ENCODE assay signal across 28 cellular contexts in genomic region chr2:186972281-186972970, GRCh38.
"Had no signal": no experiment of that assay in that cellular context is flagged by ENCODE, and none has a peak within 500 bp of the region (broad histone marks: within the 10 kb centered on the region; RNA-seq: fewer than 3 reads in every experiment).

No MANE protein-coding gene starts in this region.

- H3K4me3 ChIP-seq: left ventricle myocardium inferior, lung, mucosa of descending colon, neural progenitor cell, ovary, right atrium auricular region, right lobe of liver, skin epidermis, stomach, testis, thyroid gland, transverse colon, upper lobe of right lung had no signal

- H3K27ac ChIP-seq: left ventricle myocardium inferior, neural progenitor cell, neutrophil, ovary, right atrium auricular region, right lobe of liver, skin epidermis, stomach, testis, thyroid gland, transverse colon, upper lobe of right lung had no signal

- H3K36me3 ChIP-seq: left ventricle myocardium inferior, neural progenitor cell, neutrophil, ovary, right atrium auricular region, right lobe of liver, stomach, thyroid gland, transverse colon, upper lobe of right lung had no signal

- DNase-seq: hippocampal formation; immature natural killer cell; kidney; left colon; left ventricle myocardium inferior; mesendoderm; midbrain; mucosa of descending colon; naive thymus-derived CD8-positive, alpha-beta T cell; occipital lobe; ovary; right lobe of liver; stimulated activated CD4-positive, alpha-beta T cell treated with anti-CD3 and anti-CD28 coated beads, Interleukin-12 subunit alpha, Interleukin-12 subunit beta, amount 100 ng/mL, for 4 hours; stimulated activated CD4-positive, alpha-beta T cell treated with anti-CD3 and anti-CD28 coated beads, Interleukin-15, amount 100 ng/mL, for 24 hours; stimulated activated CD4-positive, alpha-beta T cell treated with anti-CD3 and anti-CD28 coated beads, Interleukin-2, amount 100 ng/mL, for 24 hours; stimulated activated CD4-positive, alpha-beta T cell treated with anti-CD3 and anti-CD28 coated beads, Interleukin-4, amount 100 ng/mL, for 1 hour; stimulated activated naive B cell treated with anti-CD40 and anti-IgM and Interleukin-4, amounts not matched to agents 10 μg/mL and 1 μg/mL and 100 μg/mL, for 72 hours; stimulated activated naive CD8-positive, alpha-beta T cell treated with anti-CD3 and anti-CD28 coated beads, Interleukin-15, Interleukin-2, amounts not matched to agents 100 U/mL and 50 U/mL, for 24 hours; stomach; testis; thyroid gland; transverse colon; upper lobe of right lung had no signal

- H3K27me3 ChIP-seq: neural progenitor cell, neutrophil, ovary, right atrium auricular region, right lobe of liver, stomach, testis, thyroid gland, transverse colon, upper lobe of right lung had no signal

- H3K4me1 ChIP-seq: left ventricle myocardium inferior, neural progenitor cell, right lobe of liver, stomach, testis, thyroid gland, transverse colon, upper lobe of right lung had no signal

- ATAC-seq: left colon; mucosa of descending colon; naive thymus-derived CD8-positive, alpha-beta T cell; right lobe of liver; stimulated activated naive B cell treated with anti-CD40 and anti-IgM and Interleukin-4, amounts not matched to agents 10 μg/mL and 1 μg/mL and 100 μg/mL, for 72 hours; stimulated activated naive CD8-positive, alpha-beta T cell treated with anti-CD3 and anti-CD28 coated beads, Interleukin-15, Interleukin-2, amounts not matched to agents 100 U/mL and 50 U/mL, for 24 hours; upper lobe of right lung had no signal

- H3K9me3 ChIP-seq: left ventricle myocardium inferior, mucosa of descending colon, neutrophil, ovary, right atrium auricular region, right lobe of liver, stomach, testis, thyroid gland, transverse colon, upper lobe of right lung had no signal
